1 cellular context compared by ENCODE assay signal in genomic region chr2:88088999-88089398, GRCh38.
TF ChIP-seq lines count a peak whose summit lies in the region.

No MANE protein-coding gene starts in this region.

TF ChIP-seq in K562, 482 proteins besides CTCF, POLR2A, EP300 and RAD21:
- TF ChIP-seq ZNF134 (CRISPR knock-in tag; conservative IDR thresholded peaks at IDR 0.05): peak; percentile 98
- peak; percentile 51 for TF ChIP-seq RBM25 (IDR thresholded peaks at IDR 0.05; ENCODE audit: low read depth, low read length, severe bottlenecking)
- no peak for TF ChIP-seq XRCC5 (IDR thresholded peaks at IDR 0.05; ENCODE audit: low read depth, low read length)
- no peak for TF ChIP-seq PRPF4 (IDR thresholded peaks at IDR 0.05; ENCODE audit: insufficient read depth, low read depth, low read length, poor library complexity, severe bottlenecking)
- TF ChIP-seq SFPQ (IDR thresholded peaks at IDR 0.05; ENCODE audit: low read depth, low read length): no peak
